In the genomic region with DNA sequence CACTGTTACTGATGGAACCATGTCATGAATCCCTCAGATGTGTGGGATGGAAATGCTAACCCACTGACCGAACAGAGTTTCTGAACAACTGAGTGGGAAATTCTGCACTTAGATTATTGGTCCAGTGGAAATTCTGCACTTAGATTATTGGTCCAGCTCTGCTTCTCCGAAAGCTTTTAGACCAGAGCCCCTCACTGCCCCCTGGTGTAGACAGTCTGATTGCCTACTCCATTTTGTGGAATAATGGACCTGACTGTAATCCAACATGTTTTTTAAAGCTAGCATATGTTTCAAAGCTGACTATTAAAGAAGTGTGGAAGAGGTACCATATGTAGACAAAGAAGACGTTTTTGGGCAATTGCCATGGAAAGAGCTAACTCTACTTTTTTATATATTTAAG, we compare ENCODE assay signal across 1 cellular context.
TF ChIP-seq lines count a peak whose summit lies in the region.

No MANE protein-coding gene starts in this region.

TF ChIP-seq in K562, 482 proteins besides CTCF, POLR2A, EP300 and RAD21 (continued from another document):
- TF ChIP-seq HBP1 (CRISPR knock-in tag; IDR thresholded peaks at IDR 0.05) (no peak), ZNF282 (CRISPR knock-in tag; IDR thresholded peaks at IDR 0.05) (no peak), MGA (IDR thresholded peaks at IDR 0.05) (no peak), DDX20 (tag; IDR thresholded peaks at IDR 0.05; ENCODE audit: low read depth) (no peak), TEAD4 (IDR thresholded peaks at IDR 0.05; ENCODE audit: low read length) (no peak), TEAD4 (CRISPR knock-in tag; IDR thresholded peaks at IDR 0.05; ENCODE audit: borderline replicate concordance) (no peak), MCM5 (IDR thresholded peaks at IDR 0.05; ENCODE audit: low read depth) (no peak), HSF4 (CRISPR knock-in tag; IDR thresholded peaks at IDR 0.05; ENCODE audit: borderline replicate concordance) (no peak), SREBF1 (IDR thresholded peaks at IDR 0.05; ENCODE audit: borderline replicate concordance, low read depth, low read length) (no peak), NR2C2 (CRISPR knock-in tag; IDR thresholded peaks at IDR 0.05) (no peak), NR2C2 (tag; IDR thresholded peaks at IDR 0.05) (no peak), GATAD2B (IDR thresholded peaks at IDR 0.05; ENCODE audit: borderline replicate concordance) (no peak), SREBF2 (CRISPR knock-in tag; IDR thresholded peaks at IDR 0.05) (no peak), FOXA1 (IDR thresholded peaks at IDR 0.05; ENCODE audit: borderline replicate concordance) (no peak), HDAC8 (tag; IDR thresholded peaks at IDR 0.05) (no peak), ZKSCAN8 (CRISPR knock-in tag; IDR thresholded peaks at IDR 0.05) (no peak)
- TF ChIP-seq, protein P1, sequence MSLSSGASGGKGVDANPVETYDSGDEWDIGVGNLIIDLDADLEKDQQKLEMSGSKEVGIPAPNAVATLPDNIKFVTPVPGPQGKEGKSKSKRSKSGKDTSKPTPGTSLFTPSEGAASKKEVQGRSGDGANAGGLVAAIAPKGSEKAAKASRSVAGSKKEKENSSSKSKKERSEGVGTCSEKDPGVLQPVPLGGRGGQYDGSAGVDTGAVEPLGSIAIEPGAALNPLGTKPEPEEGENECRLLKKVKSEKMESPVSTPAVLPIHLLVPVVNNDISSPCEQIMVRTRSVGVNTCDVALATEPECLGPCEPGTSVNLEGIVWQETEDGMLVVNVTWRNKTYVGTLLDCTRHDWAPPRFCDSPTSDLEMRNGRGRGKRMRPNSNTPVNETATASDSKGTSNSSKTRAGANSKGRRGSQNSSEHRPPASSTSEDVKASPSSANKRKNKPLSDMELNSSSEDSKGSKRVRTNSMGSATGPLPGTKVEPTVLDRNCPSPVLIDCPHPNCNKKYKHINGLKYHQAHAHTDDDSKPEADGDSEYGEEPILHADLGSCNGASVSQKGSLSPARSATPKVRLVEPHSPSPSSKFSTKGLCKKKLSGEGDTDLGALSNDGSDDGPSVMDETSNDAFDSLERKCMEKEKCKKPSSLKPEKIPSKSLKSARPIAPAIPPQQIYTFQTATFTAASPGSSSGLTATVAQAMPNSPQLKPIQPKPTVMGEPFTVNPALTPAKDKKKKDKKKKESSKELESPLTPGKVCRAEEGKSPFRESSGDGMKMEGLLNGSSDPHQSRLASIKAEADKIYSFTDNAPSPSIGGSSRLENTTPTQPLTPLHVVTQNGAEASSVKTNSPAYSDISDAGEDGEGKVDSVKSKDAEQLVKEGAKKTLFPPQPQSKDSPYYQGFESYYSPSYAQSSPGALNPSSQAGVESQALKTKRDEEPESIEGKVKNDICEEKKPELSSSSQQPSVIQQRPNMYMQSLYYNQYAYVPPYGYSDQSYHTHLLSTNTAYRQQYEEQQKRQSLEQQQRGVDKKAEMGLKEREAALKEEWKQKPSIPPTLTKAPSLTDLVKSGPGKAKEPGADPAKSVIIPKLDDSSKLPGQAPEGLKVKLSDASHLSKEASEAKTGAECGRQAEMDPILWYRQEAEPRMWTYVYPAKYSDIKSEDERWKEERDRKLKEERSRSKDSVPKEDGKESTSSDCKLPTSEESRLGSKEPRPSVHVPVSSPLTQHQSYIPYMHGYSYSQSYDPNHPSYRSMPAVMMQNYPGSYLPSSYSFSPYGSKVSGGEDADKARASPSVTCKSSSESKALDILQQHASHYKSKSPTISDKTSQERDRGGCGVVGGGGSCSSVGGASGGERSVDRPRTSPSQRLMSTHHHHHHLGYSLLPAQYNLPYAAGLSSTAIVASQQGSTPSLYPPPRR (CRISPR knock-in tag; IDR thresholded peaks at IDR 0.05; ENCODE audit: borderline replicate concordance), result no peak
